In the genomic region with DNA sequence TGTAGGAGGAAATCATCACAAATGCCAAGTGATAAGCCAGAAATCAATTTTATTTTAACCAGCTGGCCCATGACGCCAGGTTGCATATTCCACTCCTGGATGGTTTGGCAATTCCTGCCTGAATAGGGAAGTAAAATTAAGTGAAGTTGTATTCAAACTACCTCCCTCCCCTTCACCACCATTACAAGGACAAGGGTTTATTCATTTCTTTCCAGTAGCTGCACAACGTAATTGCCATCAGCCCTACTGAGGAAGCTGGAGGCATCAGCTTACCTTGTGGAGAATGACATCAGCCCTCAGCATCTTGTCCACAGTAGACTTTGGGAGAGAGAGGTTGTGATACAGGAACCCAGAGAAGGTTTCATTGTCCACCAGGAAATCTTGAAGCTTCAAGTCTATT, we compare ENCODE assay signal across 1 cellular context.
TF ChIP-seq lines count a peak whose summit lies in the region.

No MANE protein-coding gene starts in this region.

TF ChIP-seq in SK-N-SH, 30 proteins besides CTCF, POLR2A, EP300 and RAD21 (continued from another document):
- TF ChIP-seq, protein P1, sequence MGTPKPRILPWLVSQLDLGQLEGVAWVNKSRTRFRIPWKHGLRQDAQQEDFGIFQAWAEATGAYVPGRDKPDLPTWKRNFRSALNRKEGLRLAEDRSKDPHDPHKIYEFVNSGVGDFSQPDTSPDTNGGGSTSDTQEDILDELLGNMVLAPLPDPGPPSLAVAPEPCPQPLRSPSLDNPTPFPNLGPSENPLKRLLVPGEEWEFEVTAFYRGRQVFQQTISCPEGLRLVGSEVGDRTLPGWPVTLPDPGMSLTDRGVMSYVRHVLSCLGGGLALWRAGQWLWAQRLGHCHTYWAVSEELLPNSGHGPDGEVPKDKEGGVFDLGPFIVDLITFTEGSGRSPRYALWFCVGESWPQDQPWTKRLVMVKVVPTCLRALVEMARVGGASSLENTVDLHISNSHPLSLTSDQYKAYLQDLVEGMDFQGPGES (IDR thresholded peaks at IDR 0.05; ENCODE audit: low read depth, low read length), result no peak
